ENCODE assay signal across 8 cellular contexts in genomic region chr6:114747995-114748625, GRCh38.
DNase-seq lines count a peak whose midpoint lies in the region; ATAC-seq and TF ChIP-seq lines count a peak whose summit lies in the region.

No MANE protein-coding gene starts in this region.

- H3K4me3 Mint-ChIP-seq in activated naive CD4-positive, alpha-beta T cell treated with anti-CD3 and anti-CD28 coated beads, Interleukin-2, amount 10 ng/mL, durations not matched to agents 7 days and 5 days, result no peak overlapping the region
- H3K4me3 Mint-ChIP-seq in natural killer cell, result no peak overlapping the region

- no peak overlapping the region for H3K23ac ChIP-seq in neuronal stem cell (ENCODE audit: low read depth, low read length, poor library complexity)

- TF ChIP-seq CTCF in natural killer cell (IDR thresholded peaks at IDR 0.05), result no peak

- no peak overlapping the region for H3K4me3 ChIP-seq in neuronal stem cell (ENCODE audit: low read length in 2 of 2)

- intact Hi-C loops in natural killer cell (cut with micrococcal nuclease), result no loop called here

- H3K9me3 ChIP-seq in neuronal stem cell (replicated peaks in 1 of 2; ENCODE audit: control insufficient read depth in 2 of 2, insufficient read depth in 1 of 2, low read depth in 1 of 2, low read length in 2 of 2), result no peaks in the 10 kb centered on the region

- no peak overlapping the region for H3K4ac ChIP-seq in neuronal stem cell (ENCODE audit: low read length)

- no peak overlapping the region for H2BK15ac ChIP-seq in neuronal stem cell (ENCODE audit: low read length)

- H3K4me2 ChIP-seq in neuronal stem cell (ENCODE audit: insufficient read depth, low read length, poor library complexity, severe bottlenecking), result no peak overlapping the region

- H4K91ac ChIP-seq in neuronal stem cell (ENCODE audit: low read depth, low read length, poor library complexity), result no peak overlapping the region

- H2AFZ ChIP-seq in neuronal stem cell (ENCODE audit: low read length), result peak overlapping the region; percentile 42

- H3K14ac ChIP-seq in neuronal stem cell (ENCODE audit: low read length), result no peak overlapping the region

- H3K4me1 ChIP-seq in neuronal stem cell (ENCODE audit: control insufficient read depth in 2 of 2, insufficient read depth in 1 of 2, low read depth in 1 of 2, low read length in 2 of 2), result no peaks in the 10 kb centered on the region

- H3K36me3 ChIP-seq in neuronal stem cell (replicated peaks in 1 of 2; ENCODE audit: control insufficient read depth in 2 of 2, insufficient read depth in 2 of 2, low read length in 2 of 2), result no peaks in the 10 kb centered on the region

- DNase-seq in activated naive CD4-positive, alpha-beta T cell treated with anti-CD3 and anti-CD28 coated beads, Interleukin-2, amount 10 ng/mL, durations not matched to agents 7 days and 5 days, result peak; percentile 36
- DNase-seq in activated naive CD4-positive, alpha-beta T cell (lab: John Stamatoyannopoulos, UW), result no peak
- DNase-seq in HK-2 (ENCODE audit: unreplicated experiment) (peak; percentile 35), RPMI7951 (ENCODE audit: low read depth) (peak; percentile 60), epithelial cell of prostate (ENCODE audit: low read depth, low spot score) (peak; percentile 2), neuronal stem cell (ENCODE audit: low spot score) (peak; percentile 14), natural killer cell (no peak)
- DNase-seq in effector CD4-positive, alpha-beta T cell, result no peak

- no peak overlapping the region for H2BK5ac ChIP-seq in neuronal stem cell (ENCODE audit: low read length)

- H2AK5ac ChIP-seq in neuronal stem cell (ENCODE audit: low read depth, low read length), result no peak overlapping the region

- H3K79me1 ChIP-seq in neuronal stem cell (ENCODE audit: low read depth, low read length), result no peaks in the 10 kb centered on the region

- H3K9ac ChIP-seq in neuronal stem cell (ENCODE audit: low read depth, low read length, poor library complexity), result no peak overlapping the region

- WGBS in neuronal stem cell (ENCODE audit: extremely low coverage in 2 of 2, insufficient read length in 2 of 2, insufficient replicate concordance in 1 of 2), 2 donors, result no CpG with 5 or more reads among the region's 6 CpGs

- H2BK120ac ChIP-seq in neuronal stem cell (ENCODE audit: low read depth, low read length), result no peak overlapping the region

- no peak overlapping the region for H3K27ac ChIP-seq in epithelial cell of prostate
- H3K27ac ChIP-seq in neuronal stem cell (replicated peaks; ENCODE audit: low read length), result no peak overlapping the region

- no peak overlapping the region for H4K8ac ChIP-seq in neuronal stem cell (ENCODE audit: low read depth, low read length)

- H3K4me1 Mint-ChIP-seq in activated naive CD4-positive, alpha-beta T cell treated with anti-CD3 and anti-CD28 coated beads, Interleukin-2, amount 10 ng/mL, durations not matched to agents 7 days and 5 days, result no peaks in the 10 kb centered on the region
- no peaks in the 10 kb centered on the region for H3K4me1 Mint-ChIP-seq in natural killer cell

- H3K27me3 Mint-ChIP-seq in activated naive CD4-positive, alpha-beta T cell treated with anti-CD3 and anti-CD28 coated beads, Interleukin-2, amount 10 ng/mL, durations not matched to agents 7 days and 5 days, result no peaks in the 10 kb centered on the region
- H3K27me3 Mint-ChIP-seq in natural killer cell (ENCODE audit: low read depth in 2 of 2), result no peaks in the 10 kb centered on the region

- no peaks in the 10 kb centered on the region for H3K9me3 Mint-ChIP-seq in activated naive CD4-positive, alpha-beta T cell treated with anti-CD3 and anti-CD28 coated beads, Interleukin-2, amount 10 ng/mL, durations not matched to agents 7 days and 5 days
- peaks cover 6 to 8% of the 10 kb centered on the region in 2 donors for H3K9me3 Mint-ChIP-seq in natural killer cell

- H3K18ac ChIP-seq in neuronal stem cell (ENCODE audit: low read length), result no peak overlapping the region

- H2BK12ac ChIP-seq in neuronal stem cell (ENCODE audit: low read length), result no peak overlapping the region

- CTCF ChIA-PET in activated naive CD4-positive, alpha-beta T cell treated with anti-CD3 and anti-CD28 coated beads, Interleukin-2, amount 10 ng/mL, durations not matched to agents 7 days and 5 days (lab: Charles Lee), result interaction anchor here (0.9 kb wide), 1 partner anchor 1148 kb away, joined by 4 read pairs; no protein-coding TSS in a partner anchor

- no peaks in the 10 kb centered on the region for H3K36me3 Mint-ChIP-seq in activated naive CD4-positive, alpha-beta T cell treated with anti-CD3 and anti-CD28 coated beads, Interleukin-2, amount 10 ng/mL, durations not matched to agents 7 days and 5 days
- H3K36me3 Mint-ChIP-seq in natural killer cell, result no peaks in the 10 kb centered on the region

- H3K27ac Mint-ChIP-seq in activated naive CD4-positive, alpha-beta T cell treated with anti-CD3 and anti-CD28 coated beads, Interleukin-2, amount 10 ng/mL, durations not matched to agents 7 days and 5 days, result no peak overlapping the region
- no peak overlapping the region for H3K27ac Mint-ChIP-seq in natural killer cell

- no peaks in the 10 kb centered on the region for H3K27me3 ChIP-seq in neuronal stem cell (ENCODE audit: control insufficient read depth in 3 of 3, insufficient read depth in 3 of 3, low read depth in 1 of 3, low read length in 3 of 3)

- no peak for ATAC-seq in natural killer cell

Comparison
In these comparisons a context has a peak if more than half of its experiments do, and no peak if none do; other contexts are left out.
1. DNase-seq: peak in activated naive CD4-positive, alpha-beta T cell treated with anti-CD3 and anti-CD28 coated beads, Interleukin-2, amount 10 ng/mL, durations not matched to agents 7 days and 5 days (single experiment), HK-2 (single experiment), RPMI7951 (single experiment), epithelial cell of prostate (single experiment) and neuronal stem cell (single experiment); none in activated naive CD4-positive, alpha-beta T cell (0 of 4), effector CD4-positive, alpha-beta T cell (single experiment) and natural killer cell (single experiment).